8 cellular contexts compared by ENCODE assay signal in genomic region chr17:44899074-44899782, GRCh38. TPM values are rescaled to one million over a fixed set of nuclear protein-coding genes. Genes with fewer than 3 reads are reported as not detected.
DNase-seq lines count a peak whose midpoint lies in the region; ATAC-seq lines count a peak whose summit lies in the region.

Gene EFTUD2 (minus strand): TSS chr17:44899445. CDS start chr17:44894521, 4,924 bp downstream.

- H3K36me3 Mint-ChIP-seq in activated T-helper 1 cell treated with anti-CD3 and anti-CD28 coated beads, Interleukin-12 subunit alpha, Interleukin-12 subunit beta, Interleukin-2, Interleukin-4 antibody, amounts not matched to agents 30 ng/mL and 10 ng/mL and 1 ng/mL, durations not matched to agents 14 hours and 24 hours and 36 hours (ENCODE audit: low read depth) = peaks cover 17% of the 10 kb centered on the region
- peaks cover 0 to 7% of the 10 kb centered on the region in 2 donors for H3K36me3 Mint-ChIP-seq in naive B cell
- H3K36me3 Mint-ChIP-seq in stimulated activated memory B cell treated with anti-CD40 and anti-IgM and Interleukin-4, amounts not matched to agents 10 μg/mL and 1 μg/mL and 100 μg/mL, for 72 hours = peaks cover 11% of the 10 kb centered on the region

- H3K4me1 Mint-ChIP-seq in activated T-helper 1 cell treated with anti-CD3 and anti-CD28 coated beads, Interleukin-12 subunit alpha, Interleukin-12 subunit beta, Interleukin-2, Interleukin-4 antibody, amounts not matched to agents 30 ng/mL and 10 ng/mL and 1 ng/mL, durations not matched to agents 14 hours and 24 hours and 36 hours (ENCODE audit: low read depth) = peaks cover 30% of the 10 kb centered on the region
- peaks cover 22 to 43% (median 31%) of the 10 kb centered on the region in 3 donors for H3K4me1 Mint-ChIP-seq in naive B cell
- H3K4me1 Mint-ChIP-seq in stimulated activated memory B cell treated with anti-CD40 and anti-IgM and Interleukin-4, amounts not matched to agents 10 μg/mL and 1 μg/mL and 100 μg/mL, for 72 hours = peaks cover 32% of the 10 kb centered on the region

- ATAC-seq in GM21786 (IDR thresholded peaks at IDR 0.05; ENCODE audit: unreplicated experiment) = peak; percentile 73
- ATAC-seq in naive B cell (ENCODE audit: low read depth in 2 of 2) = peak; percentile 85 to 89
- ATAC-seq in stimulated activated memory B cell treated with anti-CD40 and anti-IgM and Interleukin-4, amounts not matched to agents 10 μg/mL and 1 μg/mL and 100 μg/mL, for 72 hours = peak; percentile 91

- H3K27ac Mint-ChIP-seq in activated T-helper 1 cell treated with anti-CD3 and anti-CD28 coated beads, Interleukin-12 subunit alpha, Interleukin-12 subunit beta, Interleukin-2, Interleukin-4 antibody, amounts not matched to agents 30 ng/mL and 10 ng/mL and 1 ng/mL, durations not matched to agents 14 hours and 24 hours and 36 hours = peak within 1 kb of the TSS; percentile 98
- H3K27ac Mint-ChIP-seq in naive B cell = peak within 1 kb of the TSS; percentile 99 to 100 (median 100)
- peak within 1 kb of the TSS; percentile 99 for H3K27ac Mint-ChIP-seq in stimulated activated memory B cell treated with anti-CD40 and anti-IgM and Interleukin-4, amounts not matched to agents 10 μg/mL and 1 μg/mL and 100 μg/mL, for 72 hours

- intact Hi-C loops in activated T-helper 1 cell treated with anti-CD3 and anti-CD28 coated beads, Interleukin-12 subunit alpha, Interleukin-12 subunit beta, Interleukin-2, Interleukin-4 antibody, amounts not matched to agents 30 ng/mL and 10 ng/mL and 1 ng/mL, durations not matched to agents 14 hours and 24 hours and 36 hours (cut with micrococcal nuclease) = loop anchor here (1.0 to 10.0 kb wide), 10 partner anchors 48 to 1296 kb away; partner anchors contain the start of genes C1QL1, CCDC43, DBF4B and DCAKD

- H3K9me3 Mint-ChIP-seq in activated T-helper 1 cell treated with anti-CD3 and anti-CD28 coated beads, Interleukin-12 subunit alpha, Interleukin-12 subunit beta, Interleukin-2, Interleukin-4 antibody, amounts not matched to agents 30 ng/mL and 10 ng/mL and 1 ng/mL, durations not matched to agents 14 hours and 24 hours and 36 hours = no peaks in the 10 kb centered on the region
- H3K9me3 Mint-ChIP-seq in naive B cell = no peaks in the 10 kb centered on the region
- H3K9me3 Mint-ChIP-seq in stimulated activated memory B cell treated with anti-CD40 and anti-IgM and Interleukin-4, amounts not matched to agents 10 μg/mL and 1 μg/mL and 100 μg/mL, for 72 hours = no peaks in the 10 kb centered on the region

- peaks cover 12% of the 10 kb centered on the region for H3K27me3 Mint-ChIP-seq in activated T-helper 1 cell treated with anti-CD3 and anti-CD28 coated beads, Interleukin-12 subunit alpha, Interleukin-12 subunit beta, Interleukin-2, Interleukin-4 antibody, amounts not matched to agents 30 ng/mL and 10 ng/mL and 1 ng/mL, durations not matched to agents 14 hours and 24 hours and 36 hours (ENCODE audit: insufficient read depth)
- H3K27me3 Mint-ChIP-seq in naive B cell = peaks cover 0 to 12% (median 0%) of the 10 kb centered on the region in 3 donors
- no peaks in the 10 kb centered on the region for H3K27me3 Mint-ChIP-seq in stimulated activated memory B cell treated with anti-CD40 and anti-IgM and Interleukin-4, amounts not matched to agents 10 μg/mL and 1 μg/mL and 100 μg/mL, for 72 hours

- H3K4me3 Mint-ChIP-seq in activated T-helper 1 cell treated with anti-CD3 and anti-CD28 coated beads, Interleukin-12 subunit alpha, Interleukin-12 subunit beta, Interleukin-2, Interleukin-4 antibody, amounts not matched to agents 30 ng/mL and 10 ng/mL and 1 ng/mL, durations not matched to agents 14 hours and 24 hours and 36 hours = peak within 1 kb of the TSS; percentile 97
- H3K4me3 Mint-ChIP-seq in naive B cell = peak within 1 kb of the TSS; percentile 82 to 98 (median 96)
- peak within 1 kb of the TSS; percentile 87 for H3K4me3 Mint-ChIP-seq in stimulated activated memory B cell treated with anti-CD40 and anti-IgM and Interleukin-4, amounts not matched to agents 10 μg/mL and 1 μg/mL and 100 μg/mL, for 72 hours

- peak; percentile 90 for DNase-seq in DMS114 treated with DMSO at 0.1 percent for 48 hours (lab: John Stamatoyannopoulos, UW; ENCODE audit: unreplicated experiment)
- DNase-seq in LHCN-M2 (ENCODE audit: low read depth) = peak; percentile 81
- DNase-seq in RPMI7951 (ENCODE audit: low read depth) = peak; percentile 82
- DNase-seq in activated T-helper 1 cell treated with anti-CD3 and anti-CD28 coated beads, Interleukin-12 subunit alpha, Interleukin-12 subunit beta, Interleukin-2, Interleukin-4 antibody, amounts not matched to agents 30 ng/mL and 10 ng/mL and 1 ng/mL, durations not matched to agents 14 hours and 24 hours and 36 hours (ENCODE audit: low spot score) = peak; percentile 88
- DNase-seq in fibroblast of gingiva (ENCODE audit: low read depth) = peak; percentile 89
- peak; percentile 95 for DNase-seq in naive B cell

RNA-seq across cellular contexts. Expression of gene EFTUD2, which starts in this region (rescaled TPM):
- 106 and 107 TPM in 2 replicates for total RNA-seq in LHCN-M2 (2014; rRNA removed)
- polyA plus RNA-seq in LHCN-M2 (2012) = 112 TPM
- 90.2 and 90.8 TPM in 2 replicates for total RNA-seq in RPMI7951 (2014; rRNA removed; shearing (Covaris generic))
- total RNA-seq in activated T-helper 1 cell treated with anti-CD3 and anti-CD28 coated beads, Interleukin-12 subunit alpha, Interleukin-12 subunit beta, Interleukin-2, Interleukin-4 antibody, amounts not matched to agents 30 ng/mL and 10 ng/mL and 1 ng/mL, durations not matched to agents 14 hours and 24 hours and 36 hours = 206 and 219 TPM in 2 replicates
- polyA plus RNA-seq in naive B cell (ENCODE audit: low read depth in 6 of 6) = 10 to 100 TPM; 45.4 to 92.7 (median 66.5) TPM

Comparison
In these comparisons a context has a peak if more than half of its experiments do, and no peak if none do; other contexts are left out.
1. Peak in every context shown above with its lines: DNase-seq and ATAC-seq.